ENCODE assay signal across 8 cellular contexts in genomic region chr19:17078920-17079709, GRCh38. TPM values are rescaled to one million over a fixed set of nuclear protein-coding genes. Genes with fewer than 3 reads are reported as not detected.
DNase-seq lines count a peak whose midpoint lies in the region; ATAC-seq and TF ChIP-seq lines count a peak whose summit lies in the region.

No MANE protein-coding gene starts in this region.

- TF ChIP-seq POLR2A in lower leg skin (IDR thresholded peaks at IDR 0.05) = no peak

- H3K4me1 ChIP-seq in Karpas-422 (ENCODE audit: low read length) = peaks cover 60% of the 10 kb centered on the region

- no peaks in the 10 kb centered on the region for H3K27me3 Mint-ChIP-seq in naive thymus-derived CD8-positive, alpha-beta T cell

- peak overlapping the region; percentile 31 to 85 (median 59) for H3K27ac Mint-ChIP-seq in naive thymus-derived CD8-positive, alpha-beta T cell

- TF ChIP-seq CTCF in AG09309 (IDR thresholded peaks at IDR 0.05; ENCODE audit: control insufficient read depth, insufficient read depth, low read depth, low read length, missing control alignments) = no peak
- TF ChIP-seq CTCF in lower leg skin (IDR thresholded peaks at IDR 0.05) = no peak

- H3K4me3 ChIP-seq in AG09309 (ENCODE audit: control insufficient read depth, low read depth, low read length) (peak overlapping the region; percentile 68), Karpas-422 (ENCODE audit: low read length) (peak overlapping the region; percentile 59), lower leg skin (ENCODE audit: low read depth, poor library complexity, severe bottlenecking) (no peak overlapping the region)

- no peaks in the 10 kb centered on the region for H3K9me2 ChIP-seq in Karpas-422 (replicated peaks; ENCODE audit: insufficient read depth, low read length)

- no peak overlapping the region for H2AFZ ChIP-seq in Karpas-422 (ENCODE audit: low read length)

- 66 to 72% methylated on average over 19 of the region's 19 CpGs for WGBS in lower leg skin, 2 donors

- peaks cover 68% of the 10 kb centered on the region for H4K20me1 ChIP-seq in Karpas-422 (ENCODE audit: insufficient read depth, low read depth, low read length)

- no peaks in the 10 kb centered on the region for H3K9me3 ChIP-seq in Karpas-422 (ENCODE audit: low read length)

- H3K4me2 ChIP-seq in Karpas-422 (ENCODE audit: low read depth, low read length, poor library complexity, severe bottlenecking) = peak overlapping the region; percentile 81

- POLR2A ChIA-PET in naive thymus-derived CD8-positive, alpha-beta T cell (lab: Charles Lee) = interaction anchor here (0.5 to 6.2 kb wide), 4 partner anchors 9 to 47 kb away, joined by 3 to 76 read pairs (median 4); no protein-coding TSS in a partner anchor
- POLR2A ChIA-PET in HEK293T (lab: Yijun Ruan, JAX) = no interaction called here

- peak overlapping the region; percentile 55 for H3K27ac ChIP-seq in Karpas-422 (ENCODE audit: low read length)

- intact Hi-C loops in lower leg skin (cut with DNase I; ENCODE audit: low total_unique reads) = no loop called here

- H3K9me3 Mint-ChIP-seq in naive thymus-derived CD8-positive, alpha-beta T cell = no peaks in the 10 kb centered on the region

- peak overlapping the region; percentile 24 to 79 (median 60) for H3K4me3 Mint-ChIP-seq in naive thymus-derived CD8-positive, alpha-beta T cell

- H3K36me3 ChIP-seq in Karpas-422 (ENCODE audit: insufficient read depth, low read length) = peaks cover 9% of the 10 kb centered on the region

- ATAC-seq in naive thymus-derived CD8-positive, alpha-beta T cell = no peak

- peaks cover 95% of the 10 kb centered on the region for H3K79me2 ChIP-seq in Karpas-422 (ENCODE audit: low read length)

- no peaks in the 10 kb centered on the region for H3K27me3 ChIP-seq in Karpas-422 (ENCODE audit: low read length)

- CTCF ChIA-PET in HEK293T (lab: Yijun Ruan, JAX) = interaction anchor here (0.6 kb wide), 1 partner anchor 49 kb away, joined by 4 read pairs; no protein-coding TSS in a partner anchor

- peaks cover 0 to 14% (median 0%) of the 10 kb centered on the region in 3 donors for H3K36me3 Mint-ChIP-seq in naive thymus-derived CD8-positive, alpha-beta T cell

- peaks cover 31 to 81% (median 79%) of the 10 kb centered on the region in 4 donors for H3K4me1 Mint-ChIP-seq in naive thymus-derived CD8-positive, alpha-beta T cell

- DNase-seq in AG09309 (ENCODE audit: low read depth) = no peak
- DNase-seq in Karpas-422 = peak; percentile 55
- DNase-seq in cerebellar cortex (ENCODE audit: low spot score) = peak; percentile 12
- DNase-seq in naive thymus-derived CD8-positive, alpha-beta T cell = no peak
- DNase-seq in DMS114 treated with DMSO at 0.1 percent for 48 hours (lab: John Stamatoyannopoulos, UW; ENCODE audit: unreplicated experiment) = no peak
- no peak for DNase-seq in NCI-H2227 treated with DMSO at 0.1 percent for 48 hours (lab: John Stamatoyannopoulos, UW)
- no peak for DNase-seq in lower leg skin (ENCODE audit: low spot score in 2 of 2)
- DNase-seq in HEK293T (ENCODE audit: extremely low spot score) = no peak

- peak overlapping the region; percentile 56 for H3K9ac ChIP-seq in Karpas-422 (ENCODE audit: low read length)

TF ChIP-seq in HEK293T, 16 proteins besides CTCF, POLR2A, EP300 and RAD21:
- TF ChIP-seq ZNF384 (IDR thresholded peaks at IDR 0.05) = no peak
- no peak for TF ChIP-seq FOXK2 (IDR thresholded peaks at IDR 0.05)
- no peak for TF ChIP-seq NFRKB (IDR thresholded peaks at IDR 0.05)
- no peak for TF ChIP-seq HDGF (IDR thresholded peaks at IDR 0.05; ENCODE audit: borderline replicate concordance)
- TF ChIP-seq FOXM1 (IDR thresholded peaks at IDR 0.05; ENCODE audit: borderline replicate concordance) = no peak
- TF ChIP-seq TARDBP (IDR thresholded peaks at IDR 0.05) = no peak
- no peak for TF ChIP-seq FOXA1 (IDR thresholded peaks at IDR 0.05)
- no peak for TF ChIP-seq SUZ12 (IDR thresholded peaks at IDR 0.05)

RNA-seq across cellular contexts. Expression of gene MYO9B, which starts 3.5 kb away (rescaled TPM):
- total RNA-seq in Karpas-422 (2014; rRNA removed; shearing (Covaris generic); ENCODE audit: low replicate concordance) = 80.1 and 114 TPM in 2 replicates
- 100 to 1,000 TPM; 169 to 171 TPM for total RNA-seq in naive thymus-derived CD8-positive, alpha-beta T cell
- polyA plus RNA-seq in naive thymus-derived CD8-positive, alpha-beta T cell = 10 to 100 TPM in 1 of 3 donors, 1 to 10 TPM in 2; 3.3 to 22.3 (median 8.0) TPM
- total RNA-seq in lower leg skin = 10 to 100 TPM; 29.2 to 63.1 (median 43.5) TPM

RNA-seq across cellular contexts. Expression of gene HAUS8, which starts 3.9 kb away (rescaled TPM):
- total RNA-seq in Karpas-422 (2014; rRNA removed; shearing (Covaris generic); ENCODE audit: low replicate concordance) = 17.6 and 20.4 TPM in 2 replicates
- total RNA-seq in naive thymus-derived CD8-positive, alpha-beta T cell = 10 to 100 TPM; 18.3 to 20.4 TPM
- polyA plus RNA-seq in naive thymus-derived CD8-positive, alpha-beta T cell = 10 to 100 TPM in 1 of 3 donors, 1 to 10 TPM in 2; 5.3 to 11.9 (median 5.9) TPM
- total RNA-seq in lower leg skin = 1 to 10 TPM; 3.3 to 7.0 (median 5.7) TPM

RNA-seq across cellular contexts. Expression of gene CPAMD8, which starts 52.5 kb away (rescaled TPM):
- total RNA-seq in Karpas-422 (2014; rRNA removed; shearing (Covaris generic); ENCODE audit: low replicate concordance) = not detected in 2 replicates
- total RNA-seq in naive thymus-derived CD8-positive, alpha-beta T cell = 1 to 10 TPM; 6.4 to 7.5 TPM
- polyA plus RNA-seq in naive thymus-derived CD8-positive, alpha-beta T cell = 1 to 10 TPM in 2 of 3 donors, under 1 TPM in 1; 0.89 to 2.1 (median 1.1) TPM
- 10 to 100 TPM in 3 of 4 donors, 1 to 10 TPM in 1; 8.1 to 14.0 (median 13.0) TPM for total RNA-seq in lower leg skin

Comparison
In these comparisons a context has a peak if more than half of its experiments do, and no peak if none do; other contexts are left out.
1. DNase-seq: peak in Karpas-422 (single experiment) and cerebellar cortex (single experiment); none in AG09309 (single experiment), naive thymus-derived CD8-positive, alpha-beta T cell (0 of 10), DMS114 treated with DMSO at 0.1 percent for 48 hours (single experiment), NCI-H2227 treated with DMSO at 0.1 percent for 48 hours (single experiment), lower leg skin (0 of 2) and HEK293T (single experiment).